ENCODE assay signal across 11 cellular contexts in the genomic region with DNA sequence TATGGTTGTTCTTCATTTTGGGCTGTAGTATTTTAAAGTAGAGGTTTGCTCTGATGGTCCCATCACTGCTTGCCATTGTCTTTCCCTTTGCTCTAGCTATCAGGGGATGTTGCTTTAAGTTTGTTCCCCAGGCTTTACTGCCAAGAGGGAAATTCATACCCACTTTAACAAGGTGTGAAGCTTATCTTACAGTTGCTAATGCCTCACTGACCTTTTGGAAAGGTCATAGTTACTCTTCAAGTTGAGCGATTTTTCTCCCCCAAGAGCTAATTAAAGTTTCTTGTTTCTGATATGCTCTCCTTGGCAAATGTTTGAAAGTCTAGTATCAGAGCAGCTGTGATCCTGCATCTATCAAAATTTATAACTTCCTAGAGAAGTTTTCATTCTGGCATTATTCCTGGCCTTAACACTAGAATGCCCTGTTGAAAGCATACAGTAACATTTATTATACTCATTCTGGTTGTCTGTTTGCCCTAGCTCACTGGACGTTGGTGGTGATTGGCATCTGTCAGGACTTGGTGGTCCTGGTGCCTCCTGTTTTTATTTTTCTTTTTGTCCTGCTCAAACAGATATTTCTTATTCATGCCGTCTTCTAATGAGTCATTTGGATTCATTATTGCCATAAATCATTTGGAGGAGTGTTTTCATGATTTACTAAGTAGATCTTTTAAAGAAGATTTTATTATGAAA. TPM values are rescaled to one million over a fixed set of nuclear protein-coding genes. Genes with fewer than 3 reads are reported as not detected.
DNase-seq lines count a peak whose midpoint lies in the region; ATAC-seq and TF ChIP-seq lines count a peak whose summit lies in the region.
"Had no signal": no experiment of that assay in that cellular context is flagged by ENCODE, and none has a peak within 500 bp of the region (broad histone marks: within the 10 kb centered on the region; RNA-seq: fewer than 3 reads in every experiment).

No MANE protein-coding gene starts in this region.

- peak overlapping the region; percentile 21 for H3K4me3 Mint-ChIP-seq in stimulated activated memory B cell treated with anti-CD40 and anti-IgM and Interleukin-4, amounts not matched to agents 10 μg/mL and 1 μg/mL and 100 μg/mL, for 72 hours

- H3K4me2 ChIP-seq in IMR-90 (ENCODE audit: low read depth, low read length) = peak overlapping the region; percentile 66
- H3K4me2 ChIP-seq in hepatocyte = peak overlapping the region; percentile 30

- H2BK20ac ChIP-seq in IMR-90 (ENCODE audit: low read depth, low read length) = no peak overlapping the region

- H3K36me3 ChIP-seq in IMR-90 (ENCODE audit: control insufficient read depth, insufficient read depth, low read length) (peaks cover 44% of the 10 kb centered on the region), hepatocyte (replicated peaks; ENCODE audit: insufficient read depth, low read depth) (peaks cover 3% of the 10 kb centered on the region)

- H2AFZ ChIP-seq in IMR-90 (replicated peaks; ENCODE audit: low read length, poor library complexity) = no peak overlapping the region
- H2AFZ ChIP-seq in hepatocyte = no peak overlapping the region

- no peaks in the 10 kb centered on the region for H3K27me3 Mint-ChIP-seq in stimulated activated memory B cell treated with anti-CD40 and anti-IgM and Interleukin-4, amounts not matched to agents 10 μg/mL and 1 μg/mL and 100 μg/mL, for 72 hours

- H2BK15ac ChIP-seq in IMR-90 (ENCODE audit: low read depth, low read length) = no peak overlapping the region

- no peak overlapping the region for H4K5ac ChIP-seq in IMR-90 (ENCODE audit: low read depth, low read length)

- intact Hi-C loops in IMR-90 (cut with micrococcal nuclease) = no loop called here

- H4K20me1 ChIP-seq in IMR-90 (ENCODE audit: insufficient read depth, low read length) (peaks cover 90% of the 10 kb centered on the region), hepatocyte (ENCODE audit: insufficient read depth, poor library complexity, severe bottlenecking) (peaks cover 87% of the 10 kb centered on the region)

- no peak overlapping the region for H3K56ac ChIP-seq in IMR-90 (ENCODE audit: extremely low read depth, insufficient read depth, low read length)

- no peak overlapping the region for H2BK120ac ChIP-seq in IMR-90 (ENCODE audit: low read depth, low read length)

- H3K36me3 Mint-ChIP-seq in stimulated activated memory B cell treated with anti-CD40 and anti-IgM and Interleukin-4, amounts not matched to agents 10 μg/mL and 1 μg/mL and 100 μg/mL, for 72 hours = peaks cover 49% of the 10 kb centered on the region

- no CpG with 5 or more reads among the region's 3 CpGs for WGBS in IMR-90 (ENCODE audit: extremely low coverage in 2 of 2, insufficient read length in 1 of 2), 2 experiments
- WGBS in hepatocyte (ENCODE audit: low lambda C conversion rate, missing lambda C conversion rate) = 34% methylated on average over 3 of the region's 3 CpGs

- H3K27ac Mint-ChIP-seq in stimulated activated memory B cell treated with anti-CD40 and anti-IgM and Interleukin-4, amounts not matched to agents 10 μg/mL and 1 μg/mL and 100 μg/mL, for 72 hours = peak overlapping the region; percentile 49

- H3K14ac ChIP-seq in IMR-90 (replicated peaks; ENCODE audit: low read depth, low read length) = peak overlapping the region; percentile 42; the same call in 1 of the 2 replicates

- no peak for TF ChIP-seq CTCF in IMR-90 (conservative IDR thresholded peaks at IDR 0.05; ENCODE audit: low read depth, low read length)
- TF ChIP-seq CTCF in hepatocyte (IDR thresholded peaks at IDR 0.05; ENCODE audit: poor library complexity) = no peak

- POLR2A ChIA-PET in IMR-90 (lab: Charles Lee; ENCODE audit: unreplicated experiment) = interaction anchor here (0.5 kb wide), 1 partner anchor 211 kb away, joined by 4 read pairs; no protein-coding TSS in a partner anchor

- no peak for ATAC-seq in IMR-90 (ENCODE audit: low read depth)
- no peak for ATAC-seq in stimulated activated memory B cell treated with anti-CD40 and anti-IgM and Interleukin-4, amounts not matched to agents 10 μg/mL and 1 μg/mL and 100 μg/mL, for 72 hours
- no peak for ATAC-seq in GM19324 (IDR thresholded peaks at IDR 0.05; ENCODE audit: low FRiP score, unreplicated experiment)

- H3K9me2 ChIP-seq in hepatocyte (replicated peaks; ENCODE audit: insufficient read depth) = no peaks in the 10 kb centered on the region

- no peak for DNase-seq in IMR-90
- DNase-seq in amniotic epithelial cell (ENCODE audit: low read depth) = peak; percentile 49
- no peak for DNase-seq in hepatocyte (ENCODE audit: low spot score)
- no peak for DNase-seq in NCI-H446 treated with DMSO at 0.1 percent for 48 hours (lab: John Stamatoyannopoulos, UW)
- DNase-seq in kidney glomerular epithelial cell (lab: John Stamatoyannopoulos, UW) = no peak
- DNase-seq in stimulated activated CD4-positive, alpha-beta T cell treated with anti-CD3 and anti-CD28 coated beads, Interleukin-1b, Interleukin-23, amount 100 ng/mL, for 48 hours = no peak
- DNase-seq: DMS 273 treated with DMSO at 0.1 percent for 48 hours, hippocampal formation, NCI-H2107 had no signal

- no peaks in the 10 kb centered on the region for H3K9me3 ChIP-seq in IMR-90 (ENCODE audit: control insufficient read depth, insufficient read depth, low read length)
- no peaks in the 10 kb centered on the region for H3K9me3 ChIP-seq in hepatocyte (ENCODE audit: low read depth)

- H3K4me3 ChIP-seq in IMR-90 (ENCODE audit: insufficient read depth, low read depth, low read length) (no peak overlapping the region), hepatocyte (no peak overlapping the region)

- dilution Hi-C loops in IMR-90 (cut with HindIII; ENCODE audit: low sequenced_read_pairs, unreplicated experiment) = no loop called here

- CTCF ChIA-PET in IMR-90 (lab: Yijun Ruan, JAX) = interaction anchor here (1.1 kb wide), 1 partner anchor 142 kb away, joined by 5 read pairs; no protein-coding TSS in a partner anchor

- no peak for TF ChIP-seq RAD21 in IMR-90 (IDR thresholded peaks at IDR 0.05; ENCODE audit: low read length)

- H3K4me1 ChIP-seq in IMR-90 (ENCODE audit: control insufficient read depth, insufficient read depth, low read length) = peaks cover 7% of the 10 kb centered on the region
- peaks cover 23% of the 10 kb centered on the region for H3K4me1 ChIP-seq in hepatocyte (ENCODE audit: insufficient read depth)

- peak overlapping the region; percentile 8; the same call in 1 of the 2 replicates for H3K23ac ChIP-seq in IMR-90 (ENCODE audit: low read depth, low read length)

- H3K27ac ChIP-seq in IMR-90 (ENCODE audit: insufficient read depth, low read length) (peak overlapping the region; percentile 35; the same call in 1 of the 2 replicates), hepatocyte (peak overlapping the region; percentile 7)

- peaks cover 52% of the 10 kb centered on the region for H3K4me1 Mint-ChIP-seq in stimulated activated memory B cell treated with anti-CD40 and anti-IgM and Interleukin-4, amounts not matched to agents 10 μg/mL and 1 μg/mL and 100 μg/mL, for 72 hours

- peaks cover 98% of the 10 kb centered on the region for H3K79me2 ChIP-seq in hepatocyte

- peaks cover 5% of the 10 kb centered on the region; the same call in 1 of the 2 replicates for H3K9me1 ChIP-seq in IMR-90 (ENCODE audit: insufficient read depth, low read length)

- in situ Hi-C loops in IMR-90 (cut with MboI; ENCODE audit: low sequenced_read_pairs) = no loop called here

- no peak for TF ChIP-seq POLR2A in IMR-90 (IDR thresholded peaks at IDR 0.05; ENCODE audit: low read depth, low read length)

- H2AK9ac ChIP-seq in IMR-90 (replicated peaks; ENCODE audit: low read depth, low read length, poor library complexity) = no peak overlapping the region

- H2AK5ac ChIP-seq in IMR-90 (ENCODE audit: low read depth, low read length) = no peak overlapping the region

- H4K91ac ChIP-seq in IMR-90 (ENCODE audit: insufficient read depth, low read depth, low read length) = no peak overlapping the region

- H3K9ac ChIP-seq in IMR-90 (ENCODE audit: low read depth, low read length) = no peak overlapping the region

- no peak overlapping the region; the same call in 1 of the 2 replicates for H3K18ac ChIP-seq in IMR-90 (ENCODE audit: low read depth, low read length)

- BruUV-seq in IMR-90 (replicated peaks; lab: Mats Ljungman, UMichigan) = no TSS peak

- H3K9me3 Mint-ChIP-seq in stimulated activated memory B cell treated with anti-CD40 and anti-IgM and Interleukin-4, amounts not matched to agents 10 μg/mL and 1 μg/mL and 100 μg/mL, for 72 hours = no peaks in the 10 kb centered on the region

- no peak overlapping the region for H4K8ac ChIP-seq in IMR-90 (ENCODE audit: low read depth in 2 of 2, low read length in 2 of 2)

- H3K27me3 ChIP-seq in IMR-90 (ENCODE audit: control insufficient read depth, insufficient read depth, low read length) = no peaks in the 10 kb centered on the region
- no peaks in the 10 kb centered on the region for H3K27me3 ChIP-seq in hepatocyte

- H3K4ac ChIP-seq in IMR-90 (ENCODE audit: low read depth, low read length) = no peak overlapping the region

- H3K79me1 ChIP-seq in IMR-90 (ENCODE audit: low read depth in 1 of 2, low read length in 2 of 2) = peaks cover 2 to 30% of the 10 kb centered on the region in 2 experiments

- peak overlapping the region; percentile 43 for H2BK5ac ChIP-seq in IMR-90 (ENCODE audit: low read depth, low read length, poor library complexity, severe bottlenecking)

TF ChIP-seq in IMR-90, 13 proteins besides CTCF, POLR2A, EP300 and RAD21:
- TF ChIP-seq CHD1 (IDR thresholded peaks at IDR 0.05; ENCODE audit: low read depth, low read length) (no peak), RCOR1 (IDR thresholded peaks at IDR 0.05; ENCODE audit: insufficient replicate concordance, low read length) (no peak), MXI1 (IDR thresholded peaks at IDR 0.05; ENCODE audit: borderline replicate concordance, low read depth, low read length) (no peak), CEBPB (IDR thresholded peaks at IDR 0.05; ENCODE audit: low read depth, low read length) (no peak), MAZ (IDR thresholded peaks at IDR 0.05; ENCODE audit: borderline replicate concordance, low read depth, low read length) (no peak)
- TF ChIP-seq, protein P1, sequence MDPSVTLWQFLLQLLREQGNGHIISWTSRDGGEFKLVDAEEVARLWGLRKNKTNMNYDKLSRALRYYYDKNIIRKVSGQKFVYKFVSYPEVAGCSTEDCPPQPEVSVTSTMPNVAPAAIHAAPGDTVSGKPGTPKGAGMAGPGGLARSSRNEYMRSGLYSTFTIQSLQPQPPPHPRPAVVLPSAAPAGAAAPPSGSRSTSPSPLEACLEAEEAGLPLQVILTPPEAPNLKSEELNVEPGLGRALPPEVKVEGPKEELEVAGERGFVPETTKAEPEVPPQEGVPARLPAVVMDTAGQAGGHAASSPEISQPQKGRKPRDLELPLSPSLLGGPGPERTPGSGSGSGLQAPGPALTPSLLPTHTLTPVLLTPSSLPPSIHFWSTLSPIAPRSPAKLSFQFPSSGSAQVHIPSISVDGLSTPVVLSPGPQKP (IDR thresholded peaks at IDR 0.05; ENCODE audit: borderline replicate concordance, low read depth, low read length) = no peak

RNA-seq across cellular contexts. Expression of a gene that starts 8.1 kb away (rescaled TPM):
- total RNA-seq in IMR-90 (2012; rRNA removed) = 225 and 230 TPM in 2 replicates
- polyA plus RNA-seq in IMR-90 (2012; rRNA removed) = 148 and 166 TPM in 2 replicates
- polyA plus RNA-seq in IMR-90 (2012; cell fraction: cytosol; rRNA removed) = 96.0 and 107 TPM in 2 replicates
- polyA plus RNA-seq in IMR-90 (2012; cell fraction: nucleus; rRNA removed; ENCODE audit: low replicate concordance) = 278 and 358 TPM in 2 replicates
- total RNA-seq in hepatocyte = 97.9 and 126 TPM in 2 replicates
- polyA plus RNA-seq in hepatocyte = 60.2 and 68.2 TPM in 2 replicates
